ENCODE assay signal across 1 cellular context in the genomic region with DNA sequence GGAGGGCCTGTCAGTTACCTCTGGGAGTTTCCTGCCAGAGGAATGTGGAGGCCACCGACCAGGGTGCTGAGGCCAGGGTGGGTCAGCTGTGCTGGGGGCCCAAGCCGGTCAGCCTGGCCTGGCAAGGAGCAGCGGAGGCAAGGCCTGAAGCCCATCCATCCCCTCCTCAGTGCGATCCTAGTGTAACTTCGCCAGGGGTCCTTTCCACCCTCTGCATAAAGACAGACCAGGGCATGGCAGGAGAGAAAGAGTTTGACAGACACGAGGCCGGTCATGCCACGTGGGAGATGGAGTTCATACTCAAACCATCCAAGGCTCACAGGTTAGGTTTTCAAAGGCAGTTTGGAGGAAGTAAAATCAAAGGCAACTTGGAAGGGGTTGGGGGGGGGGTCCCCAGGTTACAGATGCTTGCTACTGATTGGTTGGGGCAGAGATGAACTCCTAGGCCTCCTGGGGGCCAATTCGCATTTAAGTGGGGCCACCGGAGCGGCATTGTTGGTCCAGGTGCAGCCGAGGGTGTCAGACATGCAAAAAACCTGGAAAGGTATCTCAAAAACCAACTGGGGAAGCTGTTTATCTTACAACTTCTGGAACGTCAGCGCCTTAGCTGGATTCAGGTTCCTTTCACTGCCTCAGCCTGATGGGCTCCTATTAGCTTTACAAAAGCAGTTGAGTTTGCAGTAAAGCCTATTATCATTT.
TF ChIP-seq lines count a peak whose summit lies in the region.

No MANE protein-coding gene starts in this region.

TF ChIP-seq in GM23338, 12 proteins besides CTCF, POLR2A, EP300 and RAD21 (continued from another document):
- peak; percentile 46; the same call in 1 of the 2 replicates for TF ChIP-seq ZNF462 (CRISPR knock-in tag; IDR thresholded peaks at IDR 0.05)
